8 cellular contexts compared by ENCODE assay signal in the genomic region with DNA sequence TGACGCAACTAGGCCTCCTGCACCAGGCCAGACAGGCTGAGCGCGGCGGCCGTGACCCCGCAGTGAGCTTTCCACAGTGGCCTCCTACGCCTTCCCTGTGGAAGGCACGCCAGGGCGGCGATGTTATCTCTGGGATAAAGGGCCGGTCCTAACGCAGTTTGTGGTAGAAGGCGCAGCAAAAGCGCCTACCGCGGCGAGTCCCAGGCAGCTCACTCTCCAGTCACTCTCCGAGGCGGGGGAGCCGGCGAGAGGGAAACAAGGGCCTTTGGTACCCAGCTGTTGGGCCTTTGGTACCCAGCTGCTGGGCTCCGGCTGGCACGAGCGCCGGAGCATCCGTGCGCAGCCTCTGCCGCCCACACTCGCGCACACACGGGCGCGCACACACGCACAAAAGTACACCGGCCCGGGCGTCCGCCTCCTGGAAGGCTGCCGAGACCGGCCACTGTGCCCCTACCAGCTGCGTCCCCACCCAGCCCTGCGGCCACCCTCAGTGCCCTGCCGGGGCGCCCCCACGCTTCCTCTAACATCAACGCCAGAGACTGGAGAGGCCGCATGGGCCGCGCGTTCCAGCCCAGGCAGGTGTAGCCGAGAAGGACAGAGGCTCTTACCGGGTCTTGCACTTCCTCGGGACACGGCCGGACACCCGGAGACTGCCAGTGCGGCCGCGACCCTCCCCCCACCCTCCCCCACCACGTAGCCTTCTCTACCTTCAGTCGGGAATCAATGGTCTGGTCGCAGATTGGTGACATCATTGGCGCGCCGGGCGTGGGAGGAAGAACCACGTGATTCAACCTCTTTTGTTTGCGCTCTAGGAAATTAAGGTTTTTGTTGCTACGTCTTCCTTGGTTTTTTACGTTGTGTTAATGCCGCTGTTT. TPM values are rescaled to one million over a fixed set of nuclear protein-coding genes. Genes with fewer than 3 reads are reported as not detected.
DNase-seq lines count a peak whose midpoint lies in the region; ATAC-seq and TF ChIP-seq lines count a peak whose summit lies in the region.

No MANE protein-coding gene starts in this region.

- TF ChIP-seq POLR2A in adrenal gland (IDR thresholded peaks at IDR 0.05), result peak in 1 of 2 donors; percentile 25
- no peak for TF ChIP-seq POLR2A in tibial nerve (IDR thresholded peaks at IDR 0.05)

- H3K4me3 Mint-ChIP-seq in HFFc6, result peak overlapping the region; percentile 92

- intact Hi-C loops in adrenal gland (cut with DNase I) (no loop called here), heart right ventricle (cut with DNase I) (no loop called here)

- peak overlapping the region; percentile 82 to 97 (median 93) for H3K27ac ChIP-seq in adrenal gland
- peak overlapping the region; percentile 68 to 96 (median 95) for H3K27ac ChIP-seq in heart right ventricle
- peak overlapping the region; percentile 82 to 94 (median 92) for H3K27ac ChIP-seq in tibial nerve

- peak; percentile 87 for DNase-seq in EH (ENCODE audit: low read depth)
- peak; percentile 73 for DNase-seq in HFFc6
- DNase-seq in NCI-H146 (lab: John Stamatoyannopoulos, UW), result peak; percentile 93
- DNase-seq in T-helper 1 cell, result peak; percentile 61 to 90 (median 79)
- peak; percentile 87 to 97 (median 92) for DNase-seq in adrenal gland
- peak; percentile 90 to 95 for DNase-seq in heart right ventricle
- DNase-seq in pons (ENCODE audit: low spot score), result peak; percentile 85
- DNase-seq in tibial nerve (ENCODE audit: low spot score in 2 of 2), result peak; percentile 82 to 94

- H3K36me3 ChIP-seq in adrenal gland (replicated peaks in 1 of 2) (no peaks in the 10 kb centered on the region), heart right ventricle (peaks cover 0 to 11% (median 0%) of the 10 kb centered on the region in 9 donors), tibial nerve (no peaks in the 10 kb centered on the region)

- H3K4me3 ChIP-seq in adrenal gland, result peak overlapping the region; percentile 19 to 90 (median 44)
- H3K4me3 ChIP-seq in heart right ventricle, result peak overlapping the region; percentile 74 to 99 (median 94)
- peak overlapping the region; percentile 78 to 93 (median 80) for H3K4me3 ChIP-seq in tibial nerve

- peak in 1 of 2 donors; percentile 86 for TF ChIP-seq EP300 in tibial nerve (IDR thresholded peaks at IDR 0.05)

- peak; percentile 78 to 93 (median 87) for ATAC-seq in heart right ventricle

- H3K4me1 Mint-ChIP-seq in HFFc6 (ENCODE audit: low read depth), result peaks cover 51% of the 10 kb centered on the region

- WGBS in adrenal gland, 4 donors, result 0% methylated on average over 22 to 71 of the region's 71 CpGs
- WGBS in heart right ventricle, 2 donors, result 0 to 1% methylated on average over 71 of the region's 71 CpGs
- 1 to 3% methylated on average over 28 to 47 of the region's 71 CpGs for WGBS in tibial nerve, 2 donors

- peaks cover 6 to 10% of the 10 kb centered on the region in 2 donors for H3K4me1 ChIP-seq in adrenal gland (replicated peaks in 1 of 2)
- peaks cover 0 to 55% (median 17%) of the 10 kb centered on the region in 9 donors for H3K4me1 ChIP-seq in heart right ventricle
- H3K4me1 ChIP-seq in tibial nerve, result peaks cover 0 to 30% (median 9%) of the 10 kb centered on the region in 4 donors

- H3K27me3 Mint-ChIP-seq in HFFc6 (ENCODE audit: insufficient read depth), result peaks cover 6% of the 10 kb centered on the region

- H3K27ac Mint-ChIP-seq in HFFc6, result peak overlapping the region; percentile 99

- H3K9me3 ChIP-seq in adrenal gland (replicated peaks in 1 of 3), result no peaks in the 10 kb centered on the region
- H3K9me3 ChIP-seq in heart right ventricle, result peaks cover 0 to 15% (median 0%) of the 10 kb centered on the region in 11 donors
- peaks cover 0 to 14% (median 0%) of the 10 kb centered on the region in 4 donors for H3K9me3 ChIP-seq in tibial nerve

- no peak for TF ChIP-seq CTCF in HFFc6 (IDR thresholded peaks at IDR 0.05)
- TF ChIP-seq CTCF in adrenal gland (IDR thresholded peaks at IDR 0.05), result peak in 1 of 6 experiments; percentile 2
- TF ChIP-seq CTCF in heart right ventricle (IDR thresholded peaks at IDR 0.05), result peak in 3 of 9 donors; percentile 4 to 30 (median 20)
- TF ChIP-seq CTCF in tibial nerve (IDR thresholded peaks at IDR 0.05), result no peak

- H3K36me3 Mint-ChIP-seq in HFFc6 (ENCODE audit: low read depth), result peaks cover 6% of the 10 kb centered on the region

- peaks cover 7% of the 10 kb centered on the region; the same call in 1 of the 2 replicates for H3K9me3 Mint-ChIP-seq in HFFc6

- no peaks in the 10 kb centered on the region for H3K27me3 ChIP-seq in adrenal gland
- peaks cover 0 to 11% (median 0%) of the 10 kb centered on the region in 7 donors for H3K27me3 ChIP-seq in heart right ventricle
- no peaks in the 10 kb centered on the region for H3K27me3 ChIP-seq in tibial nerve

RNA-seq across cellular contexts. Expression of gene ADAR, which starts 19.5 kb away (rescaled TPM):
- 100 to 1,000 TPM; 122 to 136 (median 126) TPM for total RNA-seq in HFFc6 (2021; fragmentation: NEBNext Ultra II Directional; extraction: Animal tissue kit (Norgen Biotek cat#: 25700))
- total RNA-seq in adrenal gland (100 to 1,000 TPM; 100 to 160 (median 127) TPM), heart right ventricle (100 to 1,000 TPM in 1 of 10 donors, 10 to 100 TPM in 9; 45.3 to 103 (median 55.3) TPM), tibial nerve (100 to 1,000 TPM; 105 to 120 (median 107) TPM)
- polyA plus RNA-seq in adrenal gland (100 to 1,000 TPM in 1 of 3 donors, 10 to 100 TPM in 2; 18.5 to 123 (median 30.0) TPM), heart right ventricle (10 to 100 TPM; 15.4 to 19.4 TPM)

RNA-seq across cellular contexts. Expression of gene CHRNB2, which starts 59.9 kb away (rescaled TPM):
- total RNA-seq in HFFc6 (2021; fragmentation: NEBNext Ultra II Directional; extraction: Animal tissue kit (Norgen Biotek cat#: 25700)), result under 1 TPM in 5 of 6 experiments, not detected in 1; 0.05 to 0.09 (median 0.07) TPM
- total RNA-seq in adrenal gland (1 to 10 TPM in 3 of 8 donors, under 1 TPM in 5; 0.06 to 2.2 (median 0.51) TPM), heart right ventricle (under 1 TPM in 3 of 10 donors, not detected in 7; 0.06 to 0.13 (median 0.07) TPM), tibial nerve (not detected)
- polyA plus RNA-seq in adrenal gland (1 to 10 TPM in 2 of 3 donors, under 1 TPM in 1; 0.37 to 1.9 (median 1.6) TPM), heart right ventricle (under 1 TPM in 1 of 2 donors, not detected in 1; 0.03 TPM)

Comparison
In these comparisons a context has a peak if more than half of its experiments do, and no peak if none do; other contexts are left out.
1. Peak in every context shown above with its lines: DNase-seq, ATAC-seq, H3K4me3 ChIP-seq and H3K27ac ChIP-seq.
2. H3K4me3 ChIP-seq: peak in every context shown above with its lines; median percentile 94 in heart right ventricle; 80 in tibial nerve; 44 in adrenal gland.